18 cellular contexts compared by ENCODE assay signal in the genomic region with DNA sequence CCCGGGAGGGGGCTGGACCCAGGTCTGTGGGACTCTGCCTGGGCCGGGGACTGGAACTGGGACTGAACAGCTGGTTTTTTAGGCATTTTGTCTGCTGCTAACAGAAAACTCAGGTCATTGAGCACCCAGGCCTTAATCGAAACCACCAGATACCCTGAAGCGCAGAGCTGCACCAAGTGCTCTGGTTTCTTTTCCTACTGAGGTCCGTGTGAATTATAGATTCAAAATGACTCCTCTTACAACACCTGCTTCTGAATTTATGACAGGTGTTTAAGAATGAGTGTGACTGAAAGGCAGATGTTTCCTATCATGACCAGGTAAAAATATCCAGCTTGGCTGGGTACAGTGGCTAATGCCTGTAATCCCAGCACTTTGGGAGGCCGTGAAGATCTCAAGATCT.
DNase-seq lines count a peak whose midpoint lies in the region; ATAC-seq and TF ChIP-seq lines count a peak whose summit lies in the region.
"Had no signal": no experiment of that assay in that cellular context is flagged by ENCODE, and none has a peak within 500 bp of the region (broad histone marks: within the 10 kb centered on the region; RNA-seq: fewer than 3 reads in every experiment).

No MANE protein-coding gene starts in this region.

- no peaks in the 10 kb centered on the region for H3K27me3 ChIP-seq in tibial artery
- H3K27me3 ChIP-seq: MG63, right lobe of liver had no signal

- intact Hi-C loops in tibial artery (cut with DNase I; ENCODE audit: low total_unique reads) = no loop called here

- no peak overlapping the region for H3K4me3 ChIP-seq in tibial artery
- H3K4me3 ChIP-seq: MG63, right lobe of liver had no signal

- peaks cover 18 to 87% (median 55%) of the 10 kb centered on the region in 3 donors for H3K36me3 ChIP-seq in tibial artery

- no peak overlapping the region for H3K27ac ChIP-seq in tibial artery
- H3K27ac ChIP-seq: right lobe of liver had no signal

- no peaks in the 10 kb centered on the region for H3K4me1 ChIP-seq in tibial artery

- no peak for TF ChIP-seq POLR2A in GM18505 (IDR thresholded peaks at IDR 0.05; ENCODE audit: borderline replicate concordance, extremely low read depth, insufficient read depth, insufficient read length)

- H3K9me3 ChIP-seq in tibial artery = no peaks in the 10 kb centered on the region
- H3K9me3 ChIP-seq: MG63, right lobe of liver had no signal

- DNase-seq in NCI-H510A treated with DMSO at 0.1 percent for 48 hours (lab: John Stamatoyannopoulos, UW) (peak; percentile 76), UCSD-AML1 (lab: John Stamatoyannopoulos, UW; ENCODE audit: unreplicated experiment) (no peak), tibial artery (no peak), amygdala (lab: John Stamatoyannopoulos, UW) (no peak)
- DNase-seq: activated CD4-positive, CD25-positive, alpha-beta regulatory T cell treated with anti-CD3 and anti-CD28 coated beads, Interleukin-2, amount 50 U/mL, for 72 hours; DND-41; foreskin fibroblast; MG63; NCI-H2227 treated with DMSO at 0.1 percent for 48 hours; nephron progenitor cell; right lobe of liver; stimulated activated naive B cell treated with anti-CD40 and anti-IgM and Interleukin-4, amounts not matched to agents 10 μg/mL and 1 μg/mL and 100 μg/mL, for 72 hours; SW 1271 had no signal

- ATAC-seq in GM18505 (IDR thresholded peaks at IDR 0.05; ENCODE audit: unreplicated experiment) (peak; percentile 90), GM19468 (IDR thresholded peaks at IDR 0.05; ENCODE audit: extremely low read depth, unreplicated experiment) (peak; percentile 50), HG02885 (IDR thresholded peaks at IDR 0.05; ENCODE audit: poor library complexity, unreplicated experiment) (peak; percentile 89), GM19467 (IDR thresholded peaks at IDR 0.05; ENCODE audit: unreplicated experiment) (no peak)
- ATAC-seq: Panc1; right lobe of liver; stimulated activated naive B cell treated with anti-CD40 and anti-IgM and Interleukin-4, amounts not matched to agents 10 μg/mL and 1 μg/mL and 100 μg/mL, for 72 hours had no signal

- TF ChIP-seq CTCF in tibial artery (IDR thresholded peaks at IDR 0.05) = no peak
